In genomic region chr4:80213117-80213815, GRCh38 we compare ENCODE assay signal across 18 cellular contexts.
DNase-seq lines count a peak whose midpoint lies in the region; ATAC-seq, FAIRE-seq and TF ChIP-seq lines count a peak whose summit lies in the region.
"Had no signal": no experiment of that assay in that cellular context is flagged by ENCODE, and none has a peak within 500 bp of the region (broad histone marks: within the 10 kb centered on the region; RNA-seq: fewer than 3 reads in every experiment).

No MANE protein-coding gene starts in this region.

- no peak for ATAC-seq in DND-41 (ENCODE audit: insufficient read depth, low read depth)

- TF ChIP-seq CTCF in DND-41 (IDR thresholded peaks at IDR 0.05; ENCODE audit: borderline replicate concordance, extremely low read depth, low read length, poor library complexity, severe bottlenecking) (no peak), coronary artery (IDR thresholded peaks at IDR 0.05) (no peak)

- peak overlapping the region; percentile 2; the same call in 1 of the 2 replicates for H3K27ac ChIP-seq in DND-41 (ENCODE audit: low read length)
- H3K27ac ChIP-seq in coronary artery: no peak overlapping the region
- H3K27ac ChIP-seq: dorsolateral prefrontal cortex, parathyroid adenoma had no signal

- no peak for DNase-seq in DND-41
- peak; percentile 20 for DNase-seq in LoVo (ENCODE audit: low spot score)
- DNase-seq in astrocyte of the hippocampus (ENCODE audit: low read depth, low spot score): peak; percentile 41
- peak; percentile 13 for DNase-seq in glomerular visceral epithelial cell (ENCODE audit: extremely low spot score)
- no peak for DNase-seq in coronary artery (ENCODE audit: low spot score)
- DNase-seq in medulla oblongata (ENCODE audit: extremely low spot score): no peak
- DNase-seq in GDM1 (lab: John Stamatoyannopoulos, UW): no peak
- no peak for DNase-seq in HTR-8/SVneo (ENCODE audit: insufficient read length, low spot score)
- DNase-seq: activated CD4-positive, alpha-beta memory T cell treated with anti-CD3 and anti-CD28 coated beads for 36 hours; COR-L47; dorsolateral prefrontal cortex; KBM-7; naive B cell; NCI-H1436 treated with DMSO at 0.1 percent for 48 hours; NCI-H510A; stimulated activated naive CD4-positive, alpha-beta T cell had no signal

- no peaks in the 10 kb centered on the region for H3K9me3 ChIP-seq in DND-41 (ENCODE audit: insufficient read depth, low read length, severe bottlenecking)

- peaks cover 25% of the 10 kb centered on the region for H3K4me1 ChIP-seq in DND-41 (ENCODE audit: insufficient read depth, low read length)
- H3K4me1 ChIP-seq: parathyroid adenoma had no signal

- peak overlapping the region; percentile 52 for H2AFZ ChIP-seq in DND-41 (ENCODE audit: low read depth, low read length)
- H2AFZ ChIP-seq: parathyroid adenoma had no signal

- H3K4me3 ChIP-seq in DND-41 (ENCODE audit: low read depth in 1 of 2, low read length in 2 of 2) (no peak overlapping the region), coronary artery (no peak overlapping the region)
- H3K4me3 ChIP-seq: dorsolateral prefrontal cortex had no signal

- H3K27me3 ChIP-seq in DND-41 (ENCODE audit: insufficient read depth, low read length, poor library complexity): no peaks in the 10 kb centered on the region

- no peak for FAIRE-seq in HTR-8/SVneo (lab: Jason Lieb, UNC)
- FAIRE-seq: GM18507 had no signal

- H3K4me2 ChIP-seq in DND-41 (ENCODE audit: insufficient read depth, low read length): no peak overlapping the region

- no peak overlapping the region; the same call in 1 of the 2 replicates for H3K9ac ChIP-seq in DND-41 (ENCODE audit: low read depth, low read length)
- H3K9ac ChIP-seq: parathyroid adenoma had no signal

- no peaks in the 10 kb centered on the region for H4K20me1 ChIP-seq in DND-41 (ENCODE audit: insufficient read depth, low read length)

- no peaks in the 10 kb centered on the region for H3K79me2 ChIP-seq in DND-41 (ENCODE audit: insufficient read depth, low read length)
- H3K79me2 ChIP-seq: parathyroid adenoma had no signal

- H3K36me3 ChIP-seq in DND-41 (ENCODE audit: insufficient read depth, low read length): no peaks in the 10 kb centered on the region

Comparison
In these comparisons a context has a peak if more than half of its experiments do, and no peak if none do; other contexts are left out.
1. DNase-seq: peak in LoVo (single experiment), astrocyte of the hippocampus (single experiment) and glomerular visceral epithelial cell (single experiment); none in DND-41 (single experiment), coronary artery (single experiment), medulla oblongata (single experiment), GDM1 (single experiment) and HTR-8/SVneo (single experiment).